In genomic region chr1:237470712-237471310, GRCh38 we compare ENCODE assay signal across 11 cellular contexts.
DNase-seq lines count a peak whose midpoint lies in the region; ATAC-seq and TF ChIP-seq lines count a peak whose summit lies in the region.
"Had no signal": no experiment of that assay in that cellular context is flagged by ENCODE, and none has a peak within 500 bp of the region (broad histone marks: within the 10 kb centered on the region; RNA-seq: fewer than 3 reads in every experiment).

No MANE protein-coding gene starts in this region.

- no peak overlapping the region for H2AFZ ChIP-seq in osteoblast (ENCODE audit: low read length)

- DNase-seq in D341Med (ENCODE audit: low spot score), result peak; percentile 65
- peak; percentile 99 for DNase-seq in LNCaP clone FGC (ENCODE audit: low read depth)
- DNase-seq in NCI-H82 (lab: John Stamatoyannopoulos, UW), result peak; percentile 89
- peak in 4 of 5 donors; percentile 46 to 76 (median 60) for DNase-seq in heart left ventricle
- no peak for DNase-seq in activated CD4-positive, alpha-beta T cell treated with anti-CD3 and anti-CD28 coated beads, Interleukin-2, amount 50 U/mL, for 4 hours
- DNase-seq in GM13976 (ENCODE audit: low spot score), result no peak
- DNase-seq in osteoblast (ENCODE audit: insufficient read length, low spot score, missing footprints), result no peak
- DNase-seq: activated T-cell treated with anti-CD3 and anti-CD28 coated beads, Interleukin-2, amount 50 U/mL, for 1 hour; left lung had no signal

- TF ChIP-seq CTCF in LNCaP clone FGC (IDR thresholded peaks at IDR 0.05; ENCODE audit: control insufficient read depth, extremely low read depth, insufficient read depth) (no peak), heart left ventricle (IDR thresholded peaks at IDR 0.05) (no peak), GM13976 (IDR thresholded peaks at IDR 0.05; ENCODE audit: borderline replicate concordance, control extremely low read depth, extremely low read depth, insufficient read depth, missing control alignments) (no peak), osteoblast (IDR thresholded peaks at IDR 0.05; ENCODE audit: extremely low read depth, low read depth, low read length) (no peak)

- in situ Hi-C loops in GM13976 (cut with MboI; ENCODE audit: low sequenced_read_pairs, unreplicated experiment), result no loop called here

- peak; percentile 71 to 87 (median 76) for ATAC-seq in heart left ventricle
- no peak for ATAC-seq in HG02588 (IDR thresholded peaks at IDR 0.05; ENCODE audit: unreplicated experiment)
- ATAC-seq: left lung had no signal

- H3K27me3 ChIP-seq in heart left ventricle (no peaks in the 10 kb centered on the region), osteoblast (ENCODE audit: insufficient read depth, low read length) (no peaks in the 10 kb centered on the region)
- H3K27me3 ChIP-seq: left lung had no signal

- 48 to 56% (median 55%) methylated on average over 7 of the region's 7 CpGs for WGBS in heart left ventricle, 4 donors

- no peaks in the 10 kb centered on the region for H4K20me1 ChIP-seq in osteoblast (ENCODE audit: insufficient read depth, low read length)

- no peaks in the 10 kb centered on the region for H3K9me3 ChIP-seq in heart left ventricle
- peaks cover 3% of the 10 kb centered on the region for H3K9me3 ChIP-seq in osteoblast (ENCODE audit: low read depth, low read length)
- H3K9me3 ChIP-seq: left lung, prostate gland had no signal

- H3K4me1 ChIP-seq in heart left ventricle (peaks cover 0 to 51% (median 4%) of the 10 kb centered on the region in 12 donors), osteoblast (ENCODE audit: insufficient read depth, low read length) (no peaks in the 10 kb centered on the region)
- H3K4me1 ChIP-seq: left lung, prostate gland had no signal

- TF ChIP-seq POLR2A in heart left ventricle (IDR thresholded peaks at IDR 0.05), result no peak

- H3K27ac ChIP-seq in heart left ventricle, result peak overlapping the region in 4 of 12 donors; percentile 9 to 62 (median 34)
- no peak overlapping the region for H3K27ac ChIP-seq in osteoblast (ENCODE audit: low read depth, low read length)
- H3K27ac ChIP-seq: left lung, prostate gland had no signal

- peaks cover 0 to 78% (median 0%) of the 10 kb centered on the region in 9 donors for H3K36me3 ChIP-seq in heart left ventricle
- no peaks in the 10 kb centered on the region for H3K36me3 ChIP-seq in osteoblast (ENCODE audit: insufficient read depth, low read length)
- H3K36me3 ChIP-seq: left lung, prostate gland had no signal

- H3K4me3 ChIP-seq in LNCaP clone FGC (ENCODE audit: low read depth, low read length) (no peak overlapping the region), heart left ventricle (no peak overlapping the region), osteoblast (ENCODE audit: insufficient read depth, low read length) (no peak overlapping the region)
- H3K4me3 ChIP-seq: left lung, prostate gland had no signal

- H3K4me2 ChIP-seq in osteoblast (ENCODE audit: insufficient read depth, low read length), result no peak overlapping the region

- no peaks in the 10 kb centered on the region for H3K79me2 ChIP-seq in osteoblast (ENCODE audit: insufficient read depth, low read length)

- intact Hi-C loops in heart left ventricle (cut with DNase I), result no loop called here

Comparison
In these comparisons a context has a peak if more than half of its experiments do, and no peak if none do; other contexts are left out.
1. DNase-seq: peak in D341Med (single experiment), LNCaP clone FGC (single experiment), NCI-H82 (single experiment) and heart left ventricle (4 of 5); none in activated CD4-positive, alpha-beta T cell treated with anti-CD3 and anti-CD28 coated beads, Interleukin-2, amount 50 U/mL, for 4 hours (0 of 2), GM13976 (single experiment) and osteoblast (single experiment).